In the genomic region with DNA sequence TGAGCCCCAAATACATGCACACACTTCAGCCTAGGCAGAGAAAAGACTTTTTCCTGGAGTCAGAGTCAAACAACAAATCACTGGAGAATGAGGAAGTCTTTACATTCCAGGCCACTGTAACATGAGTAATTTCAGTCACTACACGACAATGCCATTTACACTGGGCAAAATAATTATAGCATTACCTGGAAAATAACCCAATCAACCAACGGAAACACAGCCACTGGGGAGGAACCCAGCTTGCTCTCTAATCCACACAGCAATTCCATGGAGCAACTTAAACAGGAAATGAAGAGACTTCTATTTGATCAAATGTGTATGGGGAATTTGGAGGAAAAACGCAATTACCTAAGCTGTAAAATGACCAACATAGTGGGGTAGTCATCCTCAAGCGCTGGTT, we compare ENCODE assay signal across 10 cellular contexts. TPM values are rescaled to one million over a fixed set of nuclear protein-coding genes. Genes with fewer than 3 reads are reported as not detected.
DNase-seq lines count a peak whose midpoint lies in the region; ATAC-seq and TF ChIP-seq lines count a peak whose summit lies in the region.
"Had no signal": no experiment of that assay in that cellular context is flagged by ENCODE, and none has a peak within 500 bp of the region (broad histone marks: within the 10 kb centered on the region; RNA-seq: fewer than 3 reads in every experiment).

No MANE protein-coding gene starts in this region.

- H3K4me3 ChIP-seq in HEK293 (ENCODE audit: low read depth, low read length) (no peak overlapping the region), RWPE2 (ENCODE audit: severe bottlenecking) (no peak overlapping the region), fibroblast of lung (replicated peaks in 1 of 4; ENCODE audit: control extremely low read depth in 1 of 4, insufficient read depth in 1 of 4, low read depth in 3 of 4, low read length in 4 of 4) (no peak overlapping the region), sigmoid colon (no peak overlapping the region)
- H3K4me3 ChIP-seq: HAP-1 had no signal

- TF ChIP-seq POLR2A in sigmoid colon (IDR thresholded peaks at IDR 0.05) = no peak

- DNase-seq in RWPE2 (ENCODE audit: low spot score) (no peak), fibroblast of lung (ENCODE audit: low read depth in 2 of 2) (peak in 1 of 2 donors; percentile 77), sigmoid colon (no peak)
- DNase-seq in central memory CD4-positive, alpha-beta T cell = no peak
- DNase-seq: activated naive CD8-positive, alpha-beta T cell treated with anti-CD3 and anti-CD28 coated beads for 36 hours had no signal

- H3K27me3 ChIP-seq in RWPE2 (ENCODE audit: insufficient read depth, poor library complexity, severe bottlenecking) = no peaks in the 10 kb centered on the region
- H3K27me3 ChIP-seq in fibroblast of lung (ENCODE audit: control insufficient read depth, insufficient read depth, low read length) = no peaks in the 10 kb centered on the region
- no peaks in the 10 kb centered on the region for H3K27me3 ChIP-seq in sigmoid colon

- CTCF ChIA-PET in HEK293 (lab: Yijun Ruan, JAX) = interaction anchor here (0.7 to 0.9 kb wide), 2 partner anchors 15 to 450 kb away, joined by 3 read pairs; no protein-coding TSS in a partner anchor

- POLR2A ChIA-PET in HEK293 (lab: Yijun Ruan, JAX) = no interaction called here

- peaks cover 97% of the 10 kb centered on the region for H3K79me2 ChIP-seq in fibroblast of lung (ENCODE audit: control insufficient read depth, insufficient read depth, low read length)

- no peak overlapping the region for H2AFZ ChIP-seq in fibroblast of lung (ENCODE audit: low read length)

- peak overlapping the region; percentile 39 for H3K4me2 ChIP-seq in fibroblast of lung (ENCODE audit: extremely low read depth, insufficient read depth, low read length)

- peak; percentile 63 for ATAC-seq in RWPE2 (ENCODE audit: low read depth)
- no peak for ATAC-seq in GM19328 (IDR thresholded peaks at IDR 0.05; ENCODE audit: unreplicated experiment)
- no peak for ATAC-seq in HG03439 (IDR thresholded peaks at IDR 0.05; ENCODE audit: unreplicated experiment)
- no peak for ATAC-seq in GM19351 (IDR thresholded peaks at IDR 0.05; ENCODE audit: unreplicated experiment)

- H3K36me3 ChIP-seq in HEK293 (ENCODE audit: control insufficient read depth in 2 of 2, insufficient read depth in 1 of 2, low read length in 2 of 2) (peaks cover 5 to 67% of the 10 kb centered on the region in 2 experiments; a peak in 2 of 3 replicates), RWPE2 (ENCODE audit: low read depth) (peaks cover 17% of the 10 kb centered on the region), fibroblast of lung (ENCODE audit: control insufficient read depth, insufficient read depth, low read length) (peaks cover 19% of the 10 kb centered on the region), sigmoid colon (peaks cover 0 to 25% (median 0%) of the 10 kb centered on the region in 4 donors)

- intact Hi-C loops in sigmoid colon (cut with DNase I) = no loop called here

- H3K4me1 ChIP-seq in HEK293 (ENCODE audit: control insufficient read depth, insufficient read depth, low read length) (no peaks in the 10 kb centered on the region), RWPE2 (ENCODE audit: insufficient read depth, poor library complexity, severe bottlenecking) (peaks cover 14% of the 10 kb centered on the region), fibroblast of lung (ENCODE audit: control insufficient read depth, extremely low read depth, insufficient read depth, low read length) (peaks cover 57% of the 10 kb centered on the region), sigmoid colon (peaks cover 0 to 100% (median 98%) of the 10 kb centered on the region in 4 donors)

- H4K20me1 ChIP-seq in fibroblast of lung (ENCODE audit: control insufficient read depth, extremely low read depth, insufficient read depth, low read length) = peaks cover 4% of the 10 kb centered on the region

- H3K9ac ChIP-seq in fibroblast of lung (ENCODE audit: insufficient read depth, low read length) = no peak overlapping the region

- H3K9me3 ChIP-seq in HEK293 (ENCODE audit: control insufficient read depth, insufficient read depth, low read depth, low read length) = no peaks in the 10 kb centered on the region
- H3K9me3 ChIP-seq in RWPE2 (ENCODE audit: severe bottlenecking) = no peaks in the 10 kb centered on the region
- H3K9me3 ChIP-seq in fibroblast of lung (ENCODE audit: control insufficient read depth, insufficient read depth, low read depth, low read length) = no peaks in the 10 kb centered on the region
- H3K9me3 ChIP-seq in sigmoid colon = no peaks in the 10 kb centered on the region
- H3K9me3 ChIP-seq: HAP-1 had no signal

- 12 to 41% methylated on average over 4 of the region's 4 CpGs for WGBS in sigmoid colon, 2 donors

- TF ChIP-seq CTCF in HEK293 (tag by site-specific recombination; IDR thresholded peaks at IDR 0.05) (no peak), RWPE2 (IDR thresholded peaks at IDR 0.05; ENCODE audit: poor library complexity, severe bottlenecking) (no peak), fibroblast of lung (conservative IDR thresholded peaks at IDR 0.05 in 1 of 2, IDR thresholded peaks at IDR 0.05 in 1 of 2; ENCODE audit: low read depth in 1 of 2, low read length in 2 of 2) (no peak), sigmoid colon (IDR thresholded peaks at IDR 0.05) (no peak)

- no peak for TF ChIP-seq EP300 in sigmoid colon (IDR thresholded peaks at IDR 0.05)

- H3K27ac ChIP-seq in HEK293 (ENCODE audit: extremely low read depth, low read depth, low read length) = no peak overlapping the region
- H3K27ac ChIP-seq in RWPE2 (ENCODE audit: poor library complexity, severe bottlenecking) = peak overlapping the region; percentile 61
- H3K27ac ChIP-seq in fibroblast of lung (ENCODE audit: insufficient read depth, low read length) = peak overlapping the region; percentile 44
- H3K27ac ChIP-seq in sigmoid colon = peak overlapping the region; percentile 3 to 96 (median 80)

TF ChIP-seq in HEK293, 187 proteins besides CTCF, POLR2A, EP300 and RAD21:
- TF ChIP-seq SP7 (tag by site-specific recombination; IDR thresholded peaks at IDR 0.05) = 0 out of 2 replicates have a peak, but pooled peaks have one; percentile 42
- no peak for TF ChIP-seq PRDM1 (tag by site-specific recombination; IDR thresholded peaks at IDR 0.05)
- TF ChIP-seq ZNF174 (tag by site-specific recombination; IDR thresholded peaks at IDR 0.05) = no peak
- TF ChIP-seq, protein P1, sequence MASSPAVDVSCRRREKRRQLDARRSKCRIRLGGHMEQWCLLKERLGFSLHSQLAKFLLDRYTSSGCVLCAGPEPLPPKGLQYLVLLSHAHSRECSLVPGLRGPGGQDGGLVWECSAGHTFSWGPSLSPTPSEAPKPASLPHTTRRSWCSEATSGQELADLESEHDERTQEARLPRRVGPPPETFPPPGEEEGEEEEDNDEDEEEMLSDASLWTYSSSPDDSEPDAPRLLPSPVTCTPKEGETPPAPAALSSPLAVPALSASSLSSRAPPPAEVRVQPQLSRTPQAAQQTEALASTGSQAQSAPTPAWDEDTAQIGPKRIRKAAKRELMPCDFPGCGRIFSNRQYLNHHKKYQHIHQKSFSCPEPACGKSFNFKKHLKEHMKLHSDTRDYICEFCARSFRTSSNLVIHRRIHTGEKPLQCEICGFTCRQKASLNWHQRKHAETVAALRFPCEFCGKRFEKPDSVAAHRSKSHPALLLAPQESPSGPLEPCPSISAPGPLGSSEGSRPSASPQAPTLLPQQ (tag by site-specific recombination; IDR thresholded peaks at IDR 0.05) = no peak
- no peak for TF ChIP-seq MZF1 (tag by site-specific recombination; IDR thresholded peaks at IDR 0.05; ENCODE audit: borderline replicate concordance)

RNA-seq across cellular contexts. Expression of a gene that starts 15.2 kb away (rescaled TPM):
- total RNA-seq in fibroblast of lung (279 and 309 TPM in 2 replicates), sigmoid colon (100 to 1,000 TPM; 266 to 653 (median 320) TPM)
- polyA plus RNA-seq in fibroblast of lung (583 and 1,500 TPM in 2 replicates), sigmoid colon (10 to 100 TPM in 2 of 3 donors, 1 to 10 TPM in 1; 8.1 to 56.2 (median 24.6) TPM)
- 501 and 1,132 TPM in 2 replicates for polyA plus RNA-seq in fibroblast of lung (2012)
- 681 and 1,171 TPM in 2 replicates for polyA minus RNA-seq in fibroblast of lung (ENCODE audit: low replicate concordance)
